8 cellular contexts compared by ENCODE assay signal in genomic region chr7:74253975-74254857, GRCh38. TPM values are rescaled to one million over a fixed set of nuclear protein-coding genes. Genes with fewer than 3 reads are reported as not detected.
DNase-seq lines count a peak whose midpoint lies in the region; ATAC-seq and TF ChIP-seq lines count a peak whose summit lies in the region.

Gene RFC2 (minus strand): TSS chr7:74254399. CDS start chr7:74254383, 16 bp downstream.

- TF ChIP-seq CTCF in Panc1 (IDR thresholded peaks at IDR 0.05) (no peak), esophagus muscularis mucosa (IDR thresholded peaks at IDR 0.05) (peak in 2 of 3 experiments; percentile 40 to 41)

- WGBS in esophagus muscularis mucosa, result under 1% methylated on average over 22 of the region's 83 CpGs

- H3K4me1 ChIP-seq in Panc1 (ENCODE audit: control insufficient read depth, insufficient read depth, low read length) (peaks cover 15% of the 10 kb centered on the region), esophagus muscularis mucosa (peaks cover 15 to 35% (median 26%) of the 10 kb centered on the region in 4 donors)

- peak; percentile 67 for TF ChIP-seq POLR2A in esophagus muscularis mucosa (IDR thresholded peaks at IDR 0.05; ENCODE audit: low read depth)

- TSS peak; percentile 93 for BruUV-seq in Panc1 (replicated peaks; lab: Mats Ljungman, UMichigan)

- ATAC-seq in GM21619 (IDR thresholded peaks at IDR 0.05; ENCODE audit: unreplicated experiment), result peak; percentile 89
- ATAC-seq in Panc1, result peak; percentile 99

- in situ Hi-C loops in KBM-7 (cut with MboI; ENCODE audit: low pct_unique_long_range_greater_than_20kb, low sequenced_read_pairs), result no loop called here
- in situ Hi-C loops in Panc1 (cut with HindIII; ENCODE audit: low pct_unique_long_range_greater_than_20kb, low sequenced_read_pairs), result no loop called here

- DNase-seq in DMS53 treated with DMSO at 0.1 percent for 48 hours (lab: John Stamatoyannopoulos, UW; ENCODE audit: unreplicated experiment) (peak; percentile 90), KBM-7 (peak; percentile 99), Panc1 (ENCODE audit: low read depth, low spot score) (peak; percentile 71), esophagus muscularis mucosa (ENCODE audit: extremely low spot score) (peak; percentile 99), myocyte (ENCODE audit: low read depth) (peak; percentile 98)
- peak; percentile 99 to 100 for DNase-seq in activated T-cell treated with anti-CD3 and anti-CD28 coated beads, Interleukin-2, amount 50 U/mL, for 48 hours
- DNase-seq in stimulated activated CD8-positive, alpha-beta memory T cell treated with anti-CD3 and anti-CD28 coated beads, Interleukin-7, amount 100 ng/mL, for 48 hours (ENCODE audit: extremely low read depth in 1 of 2, low read depth in 1 of 2), result peak; percentile 90 to 97

- H3K36me3 ChIP-seq in Panc1 (ENCODE audit: control insufficient read depth, insufficient read depth, low read length) (no peaks in the 10 kb centered on the region; the same call in 1 of the 2 replicates), esophagus muscularis mucosa (peaks cover 0 to 28% (median 23%) of the 10 kb centered on the region in 4 donors)

- H3K27ac ChIP-seq in Panc1 (ENCODE audit: low read length) (peak within 1 kb of the TSS; percentile 85), esophagus muscularis mucosa (replicated peaks in 1 of 4) (peak within 1 kb of the TSS; percentile 85 to 94 (median 92))

- TF ChIP-seq EP300 in esophagus muscularis mucosa (IDR thresholded peaks at IDR 0.05), result peak; percentile 59

- intact Hi-C loops in Panc1 (cut with micrococcal nuclease; ENCODE audit: unreplicated experiment), result no loop called here
- intact Hi-C loops in esophagus muscularis mucosa (cut with DNase I), result loop anchor here (5.0 kb wide), 1 partner anchor 38 kb away; no protein-coding TSS in a partner anchor

- CTCF ChIA-PET in Panc1 (lab: Charles Lee), result interaction anchor here (0.7 kb wide), 1 partner anchor 21 kb away, joined by 4 read pairs; no protein-coding TSS in a partner anchor

- H3K4me3 ChIP-seq in Panc1 (ENCODE audit: low read depth in 2 of 2, low read length in 2 of 2), result peak within 1 kb of the TSS; percentile 74 to 88
- peak within 1 kb of the TSS; percentile 69 to 80 (median 72) for H3K4me3 ChIP-seq in esophagus muscularis mucosa

- H3K9me3 ChIP-seq in Panc1 (ENCODE audit: control insufficient read depth, insufficient read depth, low read depth, low read length) (no peaks in the 10 kb centered on the region), esophagus muscularis mucosa (no peaks in the 10 kb centered on the region)

- H3K27me3 ChIP-seq in Panc1 (ENCODE audit: control insufficient read depth, insufficient read depth, low read length) (no peaks in the 10 kb centered on the region), esophagus muscularis mucosa (no peaks in the 10 kb centered on the region)

- POLR2A ChIA-PET in Panc1 (lab: Charles Lee), result interaction anchor here (0.6 kb wide), 1 partner anchor 9 kb away, joined by 3 read pairs; no protein-coding TSS in a partner anchor

RNA-seq across cellular contexts. Expression of gene RFC2, which starts in this region (rescaled TPM):
- total RNA-seq in Panc1 (2021; ENCODE audit: unreplicated experiment) (56.2 TPM), esophagus muscularis mucosa (10 to 100 TPM in 3 of 4 donors, 1 to 10 TPM in 1; 7.5 to 18.7 (median 14.9) TPM), myocyte (12.1 and 13.0 TPM in 2 replicates)
- polyA plus RNA-seq in Panc1 (2012; ENCODE audit: insufficient read length), result 42.8 TPM
- 14.4 TPM for polyA plus RNA-seq in myocyte (2012)

Comparison
In these comparisons a context has a peak if more than half of its experiments do, and no peak if none do; other contexts are left out.
1. Peak in every context shown above with its lines: DNase-seq, ATAC-seq, H3K4me3 ChIP-seq and H3K27ac ChIP-seq.